1 cellular context compared by ENCODE assay signal in the genomic region with DNA sequence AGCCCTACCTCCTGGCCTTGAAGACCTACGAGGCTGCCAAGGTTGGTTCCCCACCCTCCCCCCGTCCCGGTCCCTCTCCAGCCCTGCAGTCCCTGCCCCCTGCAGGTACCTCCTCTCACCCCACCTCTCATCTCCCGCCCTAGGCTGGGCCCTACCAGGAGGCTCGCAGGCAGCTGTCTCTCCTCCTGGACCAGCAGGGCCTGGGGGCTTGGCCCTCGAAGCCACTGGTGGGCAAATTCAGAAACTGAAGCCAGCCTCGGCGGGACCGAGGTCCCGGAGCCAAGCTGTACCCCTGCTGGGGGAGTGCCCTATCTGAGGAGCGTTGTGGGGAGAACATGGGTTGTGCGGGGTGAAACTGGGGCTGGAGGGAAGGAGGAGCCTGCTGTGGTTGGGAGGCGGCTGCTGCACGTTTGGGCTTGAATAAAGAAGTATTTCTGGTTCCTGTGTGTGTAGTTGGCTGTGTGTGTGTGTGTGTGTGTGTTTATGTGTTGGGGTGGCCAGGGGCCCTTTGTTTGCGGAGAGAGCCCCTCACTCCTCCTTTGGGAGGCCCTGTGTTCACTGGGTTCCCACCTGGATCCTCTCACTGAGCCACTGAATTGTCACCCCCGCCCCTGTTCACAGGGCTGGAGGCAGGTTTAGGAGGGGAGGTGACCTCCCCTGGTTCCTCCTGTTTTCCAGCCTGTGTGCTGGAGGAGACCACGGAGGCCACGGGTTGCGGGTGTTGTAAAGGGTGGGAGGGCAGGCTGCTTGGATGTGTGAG.
TF ChIP-seq lines count a peak whose summit lies in the region.

No MANE protein-coding gene starts in this region.

TF ChIP-seq in WTC11, 78 proteins besides CTCF, POLR2A, EP300 and RAD21:
- TF ChIP-seq GTF2I (CRISPR knock-in tag; conservative IDR thresholded peaks at IDR 0.05) (no peak), OVOL2 (CRISPR knock-in tag; IDR thresholded peaks at IDR 0.05; ENCODE audit: borderline replicate concordance) (no peak), SOX15 (CRISPR knock-in tag; IDR thresholded peaks at IDR 0.05) (no peak), ZNF121 (CRISPR knock-in tag; IDR thresholded peaks at IDR 0.05) (no peak), KAT7 (CRISPR knock-in tag; IDR thresholded peaks at IDR 0.05; ENCODE audit: borderline replicate concordance) (no peak), ZNF317 (CRISPR knock-in tag; IDR thresholded peaks at IDR 0.05; ENCODE audit: borderline replicate concordance, low read depth) (no peak)
- TF ChIP-seq, protein P1, sequence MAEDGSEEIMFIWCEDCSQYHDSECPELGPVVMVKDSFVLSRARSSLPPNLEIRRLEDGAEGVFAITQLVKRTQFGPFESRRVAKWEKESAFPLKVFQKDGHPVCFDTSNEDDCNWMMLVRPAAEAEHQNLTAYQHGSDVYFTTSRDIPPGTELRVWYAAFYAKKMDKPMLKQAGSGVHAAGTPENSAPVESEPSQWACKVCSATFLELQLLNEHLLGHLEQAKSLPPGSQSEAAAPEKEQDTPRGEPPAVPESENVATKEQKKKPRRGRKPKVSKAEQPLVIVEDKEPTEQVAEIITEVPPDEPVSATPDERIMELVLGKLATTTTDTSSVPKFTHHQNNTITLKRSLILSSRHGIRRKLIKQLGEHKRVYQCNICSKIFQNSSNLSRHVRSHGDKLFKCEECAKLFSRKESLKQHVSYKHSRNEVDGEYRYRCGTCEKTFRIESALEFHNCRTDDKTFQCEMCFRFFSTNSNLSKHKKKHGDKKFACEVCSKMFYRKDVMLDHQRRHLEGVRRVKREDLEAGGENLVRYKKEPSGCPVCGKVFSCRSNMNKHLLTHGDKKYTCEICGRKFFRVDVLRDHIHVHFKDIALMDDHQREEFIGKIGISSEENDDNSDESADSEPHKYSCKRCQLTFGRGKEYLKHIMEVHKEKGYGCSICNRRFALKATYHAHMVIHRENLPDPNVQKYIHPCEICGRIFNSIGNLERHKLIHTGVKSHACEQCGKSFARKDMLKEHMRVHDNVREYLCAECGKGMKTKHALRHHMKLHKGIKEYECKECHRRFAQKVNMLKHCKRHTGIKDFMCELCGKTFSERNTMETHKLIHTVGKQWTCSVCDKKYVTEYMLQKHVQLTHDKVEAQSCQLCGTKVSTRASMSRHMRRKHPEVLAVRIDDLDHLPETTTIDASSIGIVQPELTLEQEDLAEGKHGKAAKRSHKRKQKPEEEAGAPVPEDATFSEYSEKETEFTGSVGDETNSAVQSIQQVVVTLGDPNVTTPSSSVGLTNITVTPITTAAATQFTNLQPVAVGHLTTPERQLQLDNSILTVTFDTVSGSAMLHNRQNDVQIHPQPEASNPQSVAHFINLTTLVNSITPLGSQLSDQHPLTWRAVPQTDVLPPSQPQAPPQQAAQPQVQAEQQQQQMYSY (CRISPR knock-in tag; IDR thresholded peaks at IDR 0.05) = no peak
